Comparison of ENCODE assay signal across 7 cellular contexts in genomic region chr5:170206958-170207357, GRCh38. TPM values are rescaled to one million over a fixed set of nuclear protein-coding genes. Genes with fewer than 3 reads are reported as not detected.
"Had no signal": no experiment of that assay in that cellular context is flagged by ENCODE, and none has a peak within 500 bp of the region (broad histone marks: within the 10 kb centered on the region; RNA-seq: fewer than 3 reads in every experiment).

No MANE protein-coding gene starts in this region.

- H3K4me3 Mint-ChIP-seq: IgD-negative memory B cell had no signal

- DNase-seq: IMR-90, KBM-7 had no signal

- H3K27ac Mint-ChIP-seq: IgD-negative memory B cell had no signal

- H3K4me3 ChIP-seq: K562 had no signal

- ATAC-seq: K562 had no signal

- FAIRE-seq: HTR-8/SVneo, K562 had no signal

- H3K27ac ChIP-seq: HL-60 had no signal

RNA-seq across cellular contexts. Expression of gene C5orf58, which starts 25.8 kb away (rescaled TPM):
- total RNA-seq: HT-29, IMR-90 had no signal
- polyA plus RNA-seq: IgD-negative memory B cell, IMR-90 had no signal
